2 cellular contexts compared by ENCODE assay signal in the genomic region with DNA sequence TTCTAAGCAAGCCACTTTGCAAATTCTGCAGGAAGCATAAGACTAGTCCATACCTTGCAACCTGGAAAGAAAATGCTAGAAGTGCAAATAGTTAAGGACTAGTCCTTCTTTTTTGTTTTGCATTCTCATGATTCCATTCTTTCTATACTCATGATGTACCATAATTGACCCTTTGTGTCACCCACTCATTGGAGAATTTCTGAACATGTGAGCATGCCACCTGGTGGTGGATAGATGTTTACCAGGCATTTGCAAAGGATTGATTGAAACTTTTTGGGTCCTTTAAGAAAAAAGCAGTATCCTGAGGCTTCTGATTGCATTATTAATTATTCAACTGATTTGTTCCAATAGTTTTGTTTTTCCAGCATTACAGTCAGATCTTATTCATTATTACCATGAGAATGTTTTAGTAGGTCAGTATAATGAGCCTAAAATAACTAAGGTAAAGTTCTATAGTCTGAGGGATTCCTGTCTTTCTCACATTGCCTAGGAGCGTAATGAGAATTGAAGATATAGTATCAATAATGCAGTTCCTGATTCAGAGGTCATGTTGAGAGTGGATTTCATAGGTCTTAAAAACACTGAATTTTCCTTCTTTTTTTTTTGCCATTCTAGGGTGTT.
TF ChIP-seq lines count a peak whose summit lies in the region.

No MANE protein-coding gene starts in this region.

TF ChIP-seq in SK-N-SH treated with all-trans-retinoic acid at 6 μM for 48 hours, 23 proteins besides CTCF, POLR2A, EP300 and RAD21:
- TF ChIP-seq, protein P1, sequence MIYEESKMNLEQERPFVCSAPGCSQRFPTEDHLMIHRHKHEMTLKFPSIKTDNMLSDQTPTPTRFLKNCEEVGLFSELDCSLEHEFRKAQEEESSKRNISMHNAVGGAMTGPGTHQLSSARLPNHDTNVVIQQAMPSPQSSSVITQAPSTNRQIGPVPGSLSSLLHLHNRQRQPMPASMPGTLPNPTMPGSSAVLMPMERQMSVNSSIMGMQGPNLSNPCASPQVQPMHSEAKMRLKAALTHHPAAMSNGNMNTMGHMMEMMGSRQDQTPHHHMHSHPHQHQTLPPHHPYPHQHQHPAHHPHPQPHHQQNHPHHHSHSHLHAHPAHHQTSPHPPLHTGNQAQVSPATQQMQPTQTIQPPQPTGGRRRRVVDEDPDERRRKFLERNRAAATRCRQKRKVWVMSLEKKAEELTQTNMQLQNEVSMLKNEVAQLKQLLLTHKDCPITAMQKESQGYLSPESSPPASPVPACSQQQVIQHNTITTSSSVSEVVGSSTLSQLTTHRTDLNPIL (CRISPR knock-in tag; IDR thresholded peaks at IDR 0.05; ENCODE audit: low read depth) = no peak
- TF ChIP-seq, protein P2, sequence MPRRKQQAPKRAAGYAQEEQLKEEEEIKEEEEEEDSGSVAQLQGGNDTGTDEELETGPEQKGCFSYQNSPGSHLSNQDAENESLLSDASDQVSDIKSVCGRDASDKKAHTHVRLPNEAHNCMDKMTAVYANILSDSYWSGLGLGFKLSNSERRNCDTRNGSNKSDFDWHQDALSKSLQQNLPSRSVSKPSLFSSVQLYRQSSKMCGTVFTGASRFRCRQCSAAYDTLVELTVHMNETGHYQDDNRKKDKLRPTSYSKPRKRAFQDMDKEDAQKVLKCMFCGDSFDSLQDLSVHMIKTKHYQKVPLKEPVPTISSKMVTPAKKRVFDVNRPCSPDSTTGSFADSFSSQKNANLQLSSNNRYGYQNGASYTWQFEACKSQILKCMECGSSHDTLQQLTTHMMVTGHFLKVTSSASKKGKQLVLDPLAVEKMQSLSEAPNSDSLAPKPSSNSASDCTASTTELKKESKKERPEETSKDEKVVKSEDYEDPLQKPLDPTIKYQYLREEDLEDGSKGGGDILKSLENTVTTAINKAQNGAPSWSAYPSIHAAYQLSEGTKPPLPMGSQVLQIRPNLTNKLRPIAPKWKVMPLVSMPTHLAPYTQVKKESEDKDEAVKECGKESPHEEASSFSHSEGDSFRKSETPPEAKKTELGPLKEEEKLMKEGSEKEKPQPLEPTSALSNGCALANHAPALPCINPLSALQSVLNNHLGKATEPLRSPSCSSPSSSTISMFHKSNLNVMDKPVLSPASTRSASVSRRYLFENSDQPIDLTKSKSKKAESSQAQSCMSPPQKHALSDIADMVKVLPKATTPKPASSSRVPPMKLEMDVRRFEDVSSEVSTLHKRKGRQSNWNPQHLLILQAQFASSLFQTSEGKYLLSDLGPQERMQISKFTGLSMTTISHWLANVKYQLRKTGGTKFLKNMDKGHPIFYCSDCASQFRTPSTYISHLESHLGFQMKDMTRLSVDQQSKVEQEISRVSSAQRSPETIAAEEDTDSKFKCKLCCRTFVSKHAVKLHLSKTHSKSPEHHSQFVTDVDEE (CRISPR knock-in tag; IDR thresholded peaks at IDR 0.05) = no peak
- TF ChIP-seq ZNF70 (CRISPR knock-in tag; IDR thresholded peaks at IDR 0.05) (no peak), CSDC2 (CRISPR knock-in tag; IDR thresholded peaks at IDR 0.05) (no peak), BACH2 (CRISPR knock-in tag; IDR thresholded peaks at IDR 0.05; ENCODE audit: borderline replicate concordance) (no peak), ZC3H10 (CRISPR knock-in tag; IDR thresholded peaks at IDR 0.05) (no peak), PPARA (CRISPR knock-in tag; IDR thresholded peaks at IDR 0.05; ENCODE audit: borderline replicate concordance) (no peak), RARB (CRISPR knock-in tag; IDR thresholded peaks at IDR 0.05) (no peak), TOX (CRISPR knock-in tag; IDR thresholded peaks at IDR 0.05; ENCODE audit: borderline replicate concordance) (no peak), GLIS3 (CRISPR knock-in tag; IDR thresholded peaks at IDR 0.05) (no peak), ZNF565 (CRISPR knock-in tag; conservative IDR thresholded peaks at IDR 0.05; ENCODE audit: low read depth) (no peak), ZFP3 (CRISPR knock-in tag; IDR thresholded peaks at IDR 0.05) (no peak), ISL1 (CRISPR knock-in tag; IDR thresholded peaks at IDR 0.05) (no peak)
- TF ChIP-seq, protein P3, sequence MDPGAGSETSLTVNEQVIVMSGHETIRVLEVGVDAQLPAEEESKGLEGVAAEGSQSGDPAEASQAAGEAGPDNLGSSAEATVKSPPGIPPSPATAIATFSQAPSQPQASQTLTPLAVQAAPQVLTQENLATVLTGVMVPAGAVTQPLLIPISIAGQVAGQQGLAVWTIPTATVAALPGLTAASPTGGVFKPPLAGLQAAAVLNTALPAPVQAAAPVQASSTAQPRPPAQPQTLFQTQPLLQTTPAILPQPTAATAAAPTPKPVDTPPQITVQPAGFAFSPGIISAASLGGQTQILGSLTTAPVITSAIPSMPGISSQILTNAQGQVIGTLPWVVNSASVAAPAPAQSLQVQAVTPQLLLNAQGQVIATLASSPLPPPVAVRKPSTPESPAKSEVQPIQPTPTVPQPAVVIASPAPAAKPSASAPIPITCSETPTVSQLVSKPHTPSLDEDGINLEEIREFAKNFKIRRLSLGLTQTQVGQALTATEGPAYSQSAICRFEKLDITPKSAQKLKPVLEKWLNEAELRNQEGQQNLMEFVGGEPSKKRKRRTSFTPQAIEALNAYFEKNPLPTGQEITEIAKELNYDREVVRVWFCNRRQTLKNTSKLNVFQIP (CRISPR knock-in tag; IDR thresholded peaks at IDR 0.05; ENCODE audit: borderline replicate concordance, low read depth) = no peak

TF ChIP-seq in neural cell, 6 proteins besides CTCF, POLR2A, EP300 and RAD21 (continued from another document):
- TF ChIP-seq, protein P4, sequence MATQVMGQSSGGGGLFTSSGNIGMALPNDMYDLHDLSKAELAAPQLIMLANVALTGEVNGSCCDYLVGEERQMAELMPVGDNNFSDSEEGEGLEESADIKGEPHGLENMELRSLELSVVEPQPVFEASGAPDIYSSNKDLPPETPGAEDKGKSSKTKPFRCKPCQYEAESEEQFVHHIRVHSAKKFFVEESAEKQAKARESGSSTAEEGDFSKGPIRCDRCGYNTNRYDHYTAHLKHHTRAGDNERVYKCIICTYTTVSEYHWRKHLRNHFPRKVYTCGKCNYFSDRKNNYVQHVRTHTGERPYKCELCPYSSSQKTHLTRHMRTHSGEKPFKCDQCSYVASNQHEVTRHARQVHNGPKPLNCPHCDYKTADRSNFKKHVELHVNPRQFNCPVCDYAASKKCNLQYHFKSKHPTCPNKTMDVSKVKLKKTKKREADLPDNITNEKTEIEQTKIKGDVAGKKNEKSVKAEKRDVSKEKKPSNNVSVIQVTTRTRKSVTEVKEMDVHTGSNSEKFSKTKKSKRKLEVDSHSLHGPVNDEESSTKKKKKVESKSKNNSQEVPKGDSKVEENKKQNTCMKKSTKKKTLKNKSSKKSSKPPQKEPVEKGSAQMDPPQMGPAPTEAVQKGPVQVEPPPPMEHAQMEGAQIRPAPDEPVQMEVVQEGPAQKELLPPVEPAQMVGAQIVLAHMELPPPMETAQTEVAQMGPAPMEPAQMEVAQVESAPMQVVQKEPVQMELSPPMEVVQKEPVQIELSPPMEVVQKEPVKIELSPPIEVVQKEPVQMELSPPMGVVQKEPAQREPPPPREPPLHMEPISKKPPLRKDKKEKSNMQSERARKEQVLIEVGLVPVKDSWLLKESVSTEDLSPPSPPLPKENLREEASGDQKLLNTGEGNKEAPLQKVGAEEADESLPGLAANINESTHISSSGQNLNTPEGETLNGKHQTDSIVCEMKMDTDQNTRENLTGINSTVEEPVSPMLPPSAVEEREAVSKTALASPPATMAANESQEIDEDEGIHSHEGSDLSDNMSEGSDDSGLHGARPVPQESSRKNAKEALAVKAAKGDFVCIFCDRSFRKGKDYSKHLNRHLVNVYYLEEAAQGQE (IDR thresholded peaks at IDR 0.05; ENCODE audit: borderline replicate concordance) = no peak
